Comparison of ENCODE assay signal across 8 cellular contexts in genomic region chrX:146208821-146209220, GRCh38.
"Had no signal": no experiment of that assay in that cellular context is flagged by ENCODE, and none has a peak within 500 bp of the region (broad histone marks: within the 10 kb centered on the region; RNA-seq: fewer than 3 reads in every experiment).

No MANE protein-coding gene starts in this region.

- H3K4me3 ChIP-seq: K562 had no signal

- H3K27me3 Mint-ChIP-seq: IgD-negative memory B cell had no signal

- ATAC-seq: HepG2, K562 had no signal

- H3K36me3 Mint-ChIP-seq: IgD-negative memory B cell had no signal

- H3K27ac Mint-ChIP-seq: IgD-negative memory B cell had no signal

- H3K4me3 Mint-ChIP-seq: IgD-negative memory B cell had no signal

- DNase-seq: IMR-90, KBM-7, KG1 had no signal

- H3K27ac ChIP-seq: HL-60 had no signal

- FAIRE-seq: HepG2, HTR-8/SVneo, K562 had no signal

- H3K4me1 Mint-ChIP-seq: IgD-negative memory B cell had no signal
